19 cellular contexts compared by ENCODE assay signal in the genomic region with DNA sequence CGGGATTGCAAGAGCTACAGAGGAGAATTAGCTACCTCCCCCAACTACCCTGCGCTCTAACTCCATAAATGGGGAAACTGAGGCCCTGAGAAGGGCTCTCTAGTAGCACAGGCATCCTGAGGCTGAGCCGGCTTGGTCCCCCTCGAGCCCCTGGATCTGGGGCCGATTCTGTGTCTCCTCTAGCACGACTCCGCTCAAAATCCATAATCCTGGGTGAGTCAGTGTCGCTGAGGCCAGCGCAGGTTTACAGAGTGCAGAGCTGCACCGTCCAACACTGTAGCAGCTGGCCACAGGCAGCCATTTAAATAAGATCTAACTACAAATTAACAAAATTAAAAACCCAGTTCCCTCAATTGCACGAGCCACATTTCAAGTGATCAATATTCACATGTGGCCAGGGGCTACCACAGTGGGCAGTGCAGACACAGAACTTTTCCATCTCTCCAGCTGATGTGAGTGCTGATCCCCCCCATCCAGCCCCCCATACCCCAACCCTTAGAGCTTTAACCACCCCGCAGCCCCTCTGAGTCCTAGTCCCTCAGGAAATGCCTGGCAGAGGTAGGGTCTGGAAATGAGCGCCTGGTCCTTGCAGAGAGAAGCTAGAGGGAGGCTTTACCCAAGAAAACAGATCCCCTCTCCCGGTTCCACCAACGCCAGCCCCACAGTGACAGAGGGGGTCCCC. TPM values are rescaled to one million over a fixed set of nuclear protein-coding genes. Genes with fewer than 3 reads are reported as not detected.
DNase-seq lines count a peak whose midpoint lies in the region; ATAC-seq, FAIRE-seq and TF ChIP-seq lines count a peak whose summit lies in the region.
"Had no signal": no experiment of that assay in that cellular context is flagged by ENCODE, and none has a peak within 500 bp of the region (broad histone marks: within the 10 kb centered on the region; RNA-seq: fewer than 3 reads in every experiment).

No MANE protein-coding gene starts in this region.

- H3K9me3 ChIP-seq in BLaER1 treated with 17β-estradiol and CSF1 and Interleukin-3, amounts not matched to agents 10 nM and 100 nM (replicated peaks in 1 of 11) = no peaks in the 10 kb centered on the region
- H3K9me3 ChIP-seq in PC-9 (ENCODE audit: insufficient read depth, low read depth) (no peaks in the 10 kb centered on the region), right cardiac atrium (ENCODE audit: control insufficient read depth, low read length) (no peaks in the 10 kb centered on the region), prostate gland (no peaks in the 10 kb centered on the region), small intestine (ENCODE audit: control insufficient read depth, low read depth) (no peaks in the 10 kb centered on the region)
- H3K9me3 ChIP-seq: tibial artery had no signal

- H3F3A ChIP-seq in PC-9 (ENCODE audit: insufficient read depth, low read depth) = peaks cover 24% of the 10 kb centered on the region; the same call in 1 of the 2 replicates

- no peak overlapping the region for H3K27ac ChIP-seq in BLaER1 treated with 17β-estradiol and CSF1 and Interleukin-3, amounts not matched to agents 10 nM and 100 nM
- H3K27ac ChIP-seq in PC-9 (peak overlapping the region; percentile 47; the same call in 1 of the 2 replicates), right cardiac atrium (ENCODE audit: low read length) (peak overlapping the region; percentile 65), prostate gland (peak overlapping the region; percentile 99), small intestine (ENCODE audit: low read depth in 1 of 2, low read length in 1 of 2) (no peak overlapping the region)
- H3K27ac ChIP-seq: KMS-11, tibial artery had no signal

- DNase-seq in PC-9 = no peak
- peak in 2 of 3 donors; percentile 4 to 17 for DNase-seq in right cardiac atrium
- DNase-seq in prostate gland (ENCODE audit: low spot score) = no peak
- DNase-seq in GM10248 (ENCODE audit: extremely low spot score) = no peak
- no peak for DNase-seq in small intestine
- no peak for DNase-seq in CD14-positive monocyte (ENCODE audit: low spot score)
- DNase-seq: activated CD4-positive, alpha-beta T cell treated with anti-CD3 and anti-CD28 coated beads, Interleukin-2, amount 50 U/mL, for 4 hours; C1 segment of cervical spinal cord; cerebellar nuclear complex; NCI-H2029 treated with DMSO at 0.1 percent for 48 hours; NK-92 treated with Interleukin-12 subunit alpha and Interleukin-12 subunit beta, amount 100 ng/mL, for 24 hours; T-helper 1 cell had no signal

- peak overlapping the region in 1 of 2 donors; percentile 60 for H3K4me3 Mint-ChIP-seq in CD14-positive monocyte

- H3K36me3 Mint-ChIP-seq in CD14-positive monocyte = peaks cover 5 to 11% of the 10 kb centered on the region in 2 donors

- peaks cover 29% of the 10 kb centered on the region for H3K4me1 Mint-ChIP-seq in CD14-positive monocyte

- CTCF ChIA-PET in PC-9 (lab: Charles Lee) = interaction anchor here (0.6 to 1.0 kb wide), 3 partner anchors 32 to 126 kb away, joined by 3 to 11 read pairs (median 6); no protein-coding TSS in a partner anchor
- CTCF ChIA-PET in GM10248 (lab: Yijun Ruan, JAX) = interaction anchor here (0.7 to 1.9 kb wide), 6 partner anchors 8 to 387 kb away, joined by 3 to 5 read pairs (median 3); no protein-coding TSS in a partner anchor

- peaks cover 67 to 76% (median 67%) of the 10 kb centered on the region in 3 donors for H3K27me3 Mint-ChIP-seq in CD14-positive monocyte (ENCODE audit: low read depth in 3 of 3)

- no peak for ATAC-seq in right cardiac atrium
- ATAC-seq in HG03159 (IDR thresholded peaks at IDR 0.05; ENCODE audit: unreplicated experiment) = no peak
- ATAC-seq: HCT116 had no signal

- peaks cover 32% of the 10 kb centered on the region for H3K79me2 ChIP-seq in PC-9 (ENCODE audit: low read depth)

- H3K27ac Mint-ChIP-seq in CD14-positive monocyte = no peak overlapping the region

- WGBS in right cardiac atrium = 54% methylated on average over 15 of the region's 15 CpGs
- 43% methylated on average over 15 of the region's 15 CpGs for WGBS in prostate gland
- 11 to 31% (median 28%) methylated on average over 15 of the region's 15 CpGs for WGBS in small intestine, 3 donors

- H3K27me3 ChIP-seq in BLaER1 treated with 17β-estradiol and CSF1 and Interleukin-3, amounts not matched to agents 10 nM and 100 nM = peaks cover 66 to 90% (median 79%) of the 10 kb centered on the region in 11 experiments
- H3K27me3 ChIP-seq in PC-9 (ENCODE audit: insufficient read depth, low read depth) = no peaks in the 10 kb centered on the region
- no peaks in the 10 kb centered on the region for H3K27me3 ChIP-seq in right cardiac atrium (ENCODE audit: control insufficient read depth, insufficient read depth)
- H3K27me3 ChIP-seq in prostate gland (replicated peaks; ENCODE audit: insufficient read depth) = no peaks in the 10 kb centered on the region
- H3K27me3 ChIP-seq in small intestine (ENCODE audit: control insufficient read depth in 2 of 2, insufficient read depth in 2 of 2, low read length in 2 of 2) = peaks cover 17 to 46% of the 10 kb centered on the region in 2 donors

- intact Hi-C loops in PC-9 (cut with micrococcal nuclease; ENCODE audit: unreplicated experiment) = loop anchor here (10.0 kb wide), 1 partner anchor 888 kb away; a partner anchor contains a TSS
- intact Hi-C loops in right cardiac atrium (cut with DNase I) = no loop called here
- intact Hi-C loops in prostate gland (cut with DNase I) = loop anchor here (5.0 kb wide), 1 partner anchor 100 kb away; no protein-coding TSS in a partner anchor
- intact Hi-C loops in CD14-positive monocyte (cut with micrococcal nuclease) = loop anchor here in 1 of 2 donors (5.0 to 10.0 kb wide), 2 partner anchors 125 to 408 kb away; no protein-coding TSS in a partner anchor

- TF ChIP-seq CTCF in PC-9 (conservative IDR thresholded peaks at IDR 0.05) (no peak), prostate gland (IDR thresholded peaks at IDR 0.05) (no peak), GM10248 (IDR thresholded peaks at IDR 0.05; ENCODE audit: control extremely low read depth, extremely low read depth, low read depth, missing control alignments) (no peak), CD14-positive monocyte (IDR thresholded peaks at IDR 0.05) (no peak)

- H3K4me2 ChIP-seq in BLaER1 treated with 17β-estradiol and CSF1 and Interleukin-3, amounts not matched to agents 10 nM and 100 nM = peak overlapping the region; percentile 67 to 86 (median 82)
- H3K4me2 ChIP-seq in PC-9 = peak overlapping the region; percentile 87
- H3K4me2 ChIP-seq: KMS-11 had no signal

- no peak for FAIRE-seq in small intestine (lab: Jason Lieb, UNC)
- FAIRE-seq: GM19239 had no signal

- no TSS peak for BruUV-seq in PC-9 (replicated peaks; lab: Mats Ljungman, UMichigan)

- H3K4me1 ChIP-seq in BLaER1 treated with 17β-estradiol and CSF1 and Interleukin-3, amounts not matched to agents 10 nM and 100 nM = peaks cover 29 to 53% (median 44%) of the 10 kb centered on the region in 10 experiments
- H3K4me1 ChIP-seq in PC-9 (replicated peaks; ENCODE audit: insufficient read depth) = peaks cover 44% of the 10 kb centered on the region
- H3K4me1 ChIP-seq in right cardiac atrium (ENCODE audit: control insufficient read depth, insufficient read depth, low read length) = no peaks in the 10 kb centered on the region
- H3K4me1 ChIP-seq in prostate gland (replicated peaks) = peaks cover 22% of the 10 kb centered on the region
- H3K4me1 ChIP-seq in small intestine (ENCODE audit: control insufficient read depth in 2 of 2, insufficient read depth in 1 of 2, low read depth in 1 of 2, low read length in 1 of 2) = peaks cover 0 to 3% of the 10 kb centered on the region in 2 donors

- peaks cover 0 to 66% (median 52%) of the 10 kb centered on the region in 11 experiments; a peak in 19 of 22 replicates for H4K20me1 ChIP-seq in BLaER1 treated with 17β-estradiol and CSF1 and Interleukin-3, amounts not matched to agents 10 nM and 100 nM
- no peaks in the 10 kb centered on the region for H4K20me1 ChIP-seq in PC-9 (ENCODE audit: insufficient read depth)

- H3K4me3 ChIP-seq in BLaER1 treated with 17β-estradiol and CSF1 and Interleukin-3, amounts not matched to agents 10 nM and 100 nM = peak overlapping the region in 4 of 10 experiments; percentile 36 to 56 (median 40); a peak in 5 of 20 replicates
- H3K4me3 ChIP-seq in PC-9 (no peak overlapping the region; the same call in 1 of the 2 replicates), right cardiac atrium (ENCODE audit: low read length) (peak overlapping the region; percentile 7), prostate gland (peak overlapping the region in 1 of 2 donors; percentile 85), small intestine (ENCODE audit: low read depth in 1 of 2, low read length in 2 of 2) (no peak overlapping the region)
- H3K4me3 ChIP-seq: tibial artery had no signal

- peaks cover 0 to 23% (median 7%) of the 10 kb centered on the region in 7 donors for H3K9me3 Mint-ChIP-seq in CD14-positive monocyte

- POLR2A ChIA-PET in PC-9 (lab: Charles Lee; ENCODE audit: unreplicated experiment) = interaction anchor here (0.7 kb wide), 3 partner anchors 19 to 110 kb away, joined by 3 to 37 read pairs (median 6); no protein-coding TSS in a partner anchor
- POLR2A ChIA-PET in GM10248 (lab: Yijun Ruan, JAX) = interaction anchor here (0.6 kb wide), 1 partner anchor 891 kb away, joined by 4 read pairs; a partner anchor contains a TSS

- no peaks in the 10 kb centered on the region for H3K9me2 ChIP-seq in PC-9 (ENCODE audit: insufficient read depth)

- H3K9ac ChIP-seq in BLaER1 treated with 17β-estradiol and CSF1 and Interleukin-3, amounts not matched to agents 10 nM and 100 nM = peak overlapping the region in 3 of 11 experiments; percentile 11 to 58 (median 28); a peak in 2 of 22 replicates
- H3K9ac ChIP-seq: KMS-11 had no signal

- H3K36me3 ChIP-seq in BLaER1 treated with 17β-estradiol and CSF1 and Interleukin-3, amounts not matched to agents 10 nM and 100 nM = no peaks in the 10 kb centered on the region
- H3K36me3 ChIP-seq in PC-9 (ENCODE audit: low read depth) (no peaks in the 10 kb centered on the region), prostate gland (peaks cover 6 to 18% of the 10 kb centered on the region in 2 donors), small intestine (ENCODE audit: control insufficient read depth in 2 of 2, insufficient read depth in 2 of 2, low read length in 2 of 2) (no peaks in the 10 kb centered on the region)
- H3K36me3 ChIP-seq: tibial artery had no signal

- H2AFZ ChIP-seq in PC-9 = no peak overlapping the region

- no peak for TF ChIP-seq POLR2A in prostate gland (IDR thresholded peaks at IDR 0.05)

RNA-seq across cellular contexts. Expression of a gene that starts 10.7 kb away (rescaled TPM):
- total RNA-seq in PC-9 (2021) = 29.0 and 36.9 TPM in 2 replicates
- 10 to 100 TPM in 3 of 4 donors, 1 to 10 TPM in 1; 9.7 to 18.1 (median 15.4) TPM for total RNA-seq in right cardiac atrium
- polyA plus RNA-seq in right cardiac atrium = 14.3 TPM
- total RNA-seq in prostate gland = 100 to 1,000 TPM; 181 to 275 TPM
- polyA plus RNA-seq in small intestine = 10 to 100 TPM in 1 of 3 donors, 1 to 10 TPM in 1, under 1 TPM in 1; 0.67 to 15.2 (median 1.1) TPM
- under 1 TPM in 1 of 2 donors, not detected in 1; 0.07 TPM for polyA plus RNA-seq in CD14-positive monocyte

RNA-seq across cellular contexts. Expression of a gene that starts 15.6 kb away (rescaled TPM):
- total RNA-seq in PC-9 (2021) = not detected in 2 replicates
- total RNA-seq in right cardiac atrium = not detected
- not detected for polyA plus RNA-seq in right cardiac atrium
- total RNA-seq in prostate gland = 1 to 10 TPM in 1 of 2 donors, not detected in 1; 3.2 TPM
- polyA plus RNA-seq in small intestine = not detected
- not detected for polyA plus RNA-seq in CD14-positive monocyte
- total RNA-seq: posterior vena cava had no signal

Comparison
In these comparisons a context has a peak if more than half of its experiments do, and no peak if none do; other contexts are left out.
1. H3K27ac ChIP-seq: peak in PC-9 (single experiment), right cardiac atrium (single experiment) and prostate gland (2 of 2); none in BLaER1 treated with 17β-estradiol and CSF1 and Interleukin-3, amounts not matched to agents 10 nM and 100 nM (0 of 11) and small intestine (0 of 2).
2. DNase-seq: peak in right cardiac atrium (2 of 3); none in PC-9 (0 of 2), prostate gland (single experiment), GM10248 (single experiment), small intestine (single experiment) and CD14-positive monocyte (single experiment).
3. intact Hi-C loops: an anchor here in PC-9 (10.0 kb wide) and prostate gland (5.0 kb wide); none called in right cardiac atrium.